ENCODE assay signal across 20 cellular contexts in the genomic region with DNA sequence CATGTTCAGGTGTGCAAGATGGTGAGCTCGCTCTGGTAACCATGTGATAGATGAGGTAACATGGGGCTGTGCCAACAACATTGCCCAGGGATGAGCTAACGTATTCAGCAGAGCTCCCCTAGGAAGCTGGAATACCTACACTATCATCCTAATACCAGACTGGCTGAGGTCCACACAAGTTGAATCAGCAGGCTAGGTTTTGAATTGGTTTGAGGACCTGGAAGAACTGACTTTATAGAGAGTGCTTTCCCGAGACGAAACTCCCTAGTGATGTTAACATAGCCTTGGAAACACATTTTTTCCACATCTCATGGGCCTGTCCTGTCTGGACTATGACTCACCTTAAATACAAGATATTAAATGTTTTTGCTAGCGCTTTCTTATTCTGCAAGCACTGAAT. TPM values are rescaled to one million over a fixed set of nuclear protein-coding genes. Genes with fewer than 3 reads are reported as not detected.
DNase-seq lines count a peak whose midpoint lies in the region; ATAC-seq and TF ChIP-seq lines count a peak whose summit lies in the region.
"Had no signal": no experiment of that assay in that cellular context is flagged by ENCODE, and none has a peak within 500 bp of the region (broad histone marks: within the 10 kb centered on the region; RNA-seq: fewer than 3 reads in every experiment).

No MANE protein-coding gene starts in this region.

- H3K27me3 ChIP-seq in GM23248 (replicated peaks; ENCODE audit: insufficient read depth) (no peaks in the 10 kb centered on the region), sigmoid colon (no peaks in the 10 kb centered on the region)
- H3K27me3 ChIP-seq: BLaER1 treated with 17β-estradiol and CSF1 and Interleukin-3, amounts not matched to agents 10 nM and 100 nM; colonic mucosa; esophagus muscularis mucosa had no signal

- WGBS in GM23248 (ENCODE audit: low coverage in 1 of 2, low lambda C conversion rate in 2 of 2, missing lambda C conversion rate in 2 of 2), 2 experiments, result 80 to 84% methylated on average over 5 of the region's 5 CpGs
- 87 to 88% methylated on average over 5 of the region's 5 CpGs for WGBS in sigmoid colon, 2 donors

- DNase-seq in GM23248 (peak; percentile 62), amniotic epithelial cell (ENCODE audit: low read depth) (peak; percentile 86), fibroblast of the aortic adventitia (ENCODE audit: low read depth) (peak; percentile 82), sigmoid colon (no peak), NCI-H345 treated with DMSO at 0.1 percent for 48 hours (lab: John Stamatoyannopoulos, UW; ENCODE audit: unreplicated experiment) (no peak), COR-L47 (lab: John Stamatoyannopoulos, UW) (no peak), left colon (no peak)
- DNase-seq: colonic mucosa, DMS79, H9, mucosa of descending colon, NCI-H1694 treated with DMSO at 0.1 percent for 48 hours, NCI-H526, posterior cingulate gyrus, substantia nigra had no signal

- H3K79me2 ChIP-seq in GM23248 (ENCODE audit: insufficient read depth), result peaks cover 51% of the 10 kb centered on the region

- H3K9me3 ChIP-seq in GM23248 (ENCODE audit: low read depth) (no peaks in the 10 kb centered on the region), sigmoid colon (no peaks in the 10 kb centered on the region)
- H3K9me3 ChIP-seq: colonic mucosa, esophagus muscularis mucosa, mucosa of descending colon had no signal

- H3K36me3 ChIP-seq in GM23248 (ENCODE audit: low read depth), result no peaks in the 10 kb centered on the region
- H3K36me3 ChIP-seq in sigmoid colon, result no peaks in the 10 kb centered on the region
- H3K36me3 ChIP-seq: colonic mucosa, esophagus muscularis mucosa had no signal

- no peaks in the 10 kb centered on the region for H3K9me2 ChIP-seq in GM23248 (ENCODE audit: insufficient read depth)

- in situ Hi-C loops in GM23248 (cut with MboI), result no loop called here

- TF ChIP-seq POLR2A in sigmoid colon (IDR thresholded peaks at IDR 0.05), result no peak

- TF ChIP-seq EP300 in sigmoid colon (IDR thresholded peaks at IDR 0.05), result no peak

- intact Hi-C loops in sigmoid colon (cut with DNase I), result no loop called here
- intact Hi-C loops in left colon (cut with DNase I, micrococcal nuclease), result no loop called here

- H3K27ac ChIP-seq in GM23248, result peak overlapping the region; percentile 18; the same call in 1 of the 2 replicates
- H3K27ac ChIP-seq in sigmoid colon, result peak overlapping the region; percentile 30 to 86 (median 50)
- H3K27ac ChIP-seq: BLaER1 treated with 17β-estradiol and CSF1 and Interleukin-3, amounts not matched to agents 10 nM and 100 nM; colonic mucosa had no signal

- no peak overlapping the region for H3K9ac ChIP-seq in GM23248
- H3K9ac ChIP-seq: BLaER1 treated with 17β-estradiol and CSF1 and Interleukin-3, amounts not matched to agents 10 nM and 100 nM had no signal

- H3K4me3 ChIP-seq in GM23248, result no peak overlapping the region
- H3K4me3 ChIP-seq in fibroblast of the aortic adventitia (ENCODE audit: low read depth, low read length), result no peak overlapping the region
- no peak overlapping the region for H3K4me3 ChIP-seq in sigmoid colon
- H3K4me3 ChIP-seq: BLaER1 treated with 17β-estradiol and CSF1 and Interleukin-3, amounts not matched to agents 10 nM and 100 nM; colonic mucosa; esophagus muscularis mucosa; mucosa of descending colon had no signal

- no peaks in the 10 kb centered on the region for H4K20me1 ChIP-seq in GM23248 (ENCODE audit: insufficient read depth)
- H4K20me1 ChIP-seq: BLaER1 treated with 17β-estradiol and CSF1 and Interleukin-3, amounts not matched to agents 10 nM and 100 nM had no signal

- peaks cover 4% of the 10 kb centered on the region; the same call in 1 of the 2 replicates for H3F3A ChIP-seq in GM23248 (ENCODE audit: insufficient read depth)

- ATAC-seq in GM21367 (IDR thresholded peaks at IDR 0.05; ENCODE audit: unreplicated experiment), result no peak
- no peak for ATAC-seq in left colon
- ATAC-seq: activated CD4-positive, CD25-positive, alpha-beta regulatory T cell treated with anti-CD3 and anti-CD28 coated beads, Interleukin-2, amount 50 U/mL, for 24 hours; mucosa of descending colon had no signal

- H3K4me1 ChIP-seq in GM23248 (ENCODE audit: insufficient read depth), result peaks cover 9% of the 10 kb centered on the region
- H3K4me1 ChIP-seq in sigmoid colon, result peaks cover 0 to 70% (median 57%) of the 10 kb centered on the region in 4 donors
- H3K4me1 ChIP-seq: colonic mucosa had no signal

- no peak overlapping the region for H2AFZ ChIP-seq in GM23248

- no peak overlapping the region for H3K4me2 ChIP-seq in GM23248 (ENCODE audit: unreplicated experiment)
- H3K4me2 ChIP-seq: BLaER1 treated with 17β-estradiol and CSF1 and Interleukin-3, amounts not matched to agents 10 nM and 100 nM had no signal

- TF ChIP-seq CTCF in fibroblast of the aortic adventitia (IDR thresholded peaks at IDR 0.05; ENCODE audit: insufficient read depth, low read length) (no peak), sigmoid colon (IDR thresholded peaks at IDR 0.05) (no peak)

RNA-seq across cellular contexts. Expression of a gene that starts 56.7 kb away (rescaled TPM):
- total RNA-seq in GM23248 (2014; rRNA removed; shearing (Covaris generic)), result 949 and 951 TPM in 2 replicates
- polyA plus RNA-seq in GM23248 (2016; fragmentation: Nextera tagmentation; extraction: Ambion mirVana) (1,347 and 1,359 TPM in 2 replicates), sigmoid colon (100 to 1,000 TPM in 1 of 3 donors, 10 to 100 TPM in 2; 29.8 to 199 (median 46.2) TPM)
- total RNA-seq in fibroblast of the aortic adventitia (ENCODE audit: low replicate concordance) (263 and 2,449 TPM in 2 replicates), sigmoid colon (100 to 1,000 TPM; 474 to 834 (median 779) TPM), left colon (10 to 100 TPM; 55.3 to 98.0 TPM)
- total RNA-seq: T-helper 1 cell treated with Interleukin-12 subunit alpha and Interleukin-12 subunit beta and Interleukin-4 antibody, amounts not matched to agents 30 ng/mL and 1 ng/mL, for 36 hours had no signal

Comparison
In these comparisons a context has a peak if more than half of its experiments do, and no peak if none do; other contexts are left out.
1. DNase-seq: peak in GM23248 (single experiment), amniotic epithelial cell (single experiment) and fibroblast of the aortic adventitia (single experiment); none in sigmoid colon (single experiment), NCI-H345 treated with DMSO at 0.1 percent for 48 hours (single experiment), COR-L47 (single experiment) and left colon (0 of 2).